Comparison of ENCODE assay signal across 19 cellular contexts in genomic region chr17:7074931-7075330, GRCh38. TPM values are rescaled to one million over a fixed set of nuclear protein-coding genes. Genes with fewer than 3 reads are reported as not detected.
DNase-seq lines count a peak whose midpoint lies in the region; ATAC-seq and TF ChIP-seq lines count a peak whose summit lies in the region.
"Had no signal": no experiment of that assay in that cellular context is flagged by ENCODE, and none has a peak within 500 bp of the region (broad histone marks: within the 10 kb centered on the region; RNA-seq: fewer than 3 reads in every experiment).

No MANE protein-coding gene starts in this region.

- H3K9me3 ChIP-seq in H9 (ENCODE audit: control insufficient read depth, low read depth, low read length): no peaks in the 10 kb centered on the region

- no peak for ATAC-seq in GM21576 (IDR thresholded peaks at IDR 0.05; ENCODE audit: unreplicated experiment)
- ATAC-seq: HCT116 had no signal

- no peak overlapping the region for H2BK120ac ChIP-seq in H9 (ENCODE audit: low read depth, low read length, poor library complexity, severe bottlenecking)

- no peak overlapping the region for H3K27ac ChIP-seq in H9 (ENCODE audit: insufficient read length, low read depth, low read length)
- H3K27ac ChIP-seq in coronary artery: no peak overlapping the region

- H2AK5ac ChIP-seq in H9 (ENCODE audit: insufficient read length, low read length): no peak overlapping the region

- H3K4ac ChIP-seq in H9 (ENCODE audit: low read depth, low read length): no peak overlapping the region

- H2AFZ ChIP-seq in H9 (ENCODE audit: low read length): no peak overlapping the region

- H4K5ac ChIP-seq in H9 (ENCODE audit: insufficient read length, low read depth, low read length): no peak overlapping the region

- no peaks in the 10 kb centered on the region for H4K20me1 ChIP-seq in H9 (ENCODE audit: control insufficient read depth, insufficient read depth, insufficient read length)

- H2BK12ac ChIP-seq in H9 (ENCODE audit: insufficient read length, low read depth, low read length): no peak overlapping the region

- H3K36me3 Mint-ChIP-seq in H9 (ENCODE audit: insufficient read depth in 1 of 3, low read depth in 3 of 3) (no peaks in the 10 kb centered on the region), endothelial cell (ENCODE audit: low read depth, unreplicated experiment) (peaks cover 42% of the 10 kb centered on the region)
- H3K36me3 Mint-ChIP-seq: CD4-positive, alpha-beta memory T cell had no signal

- no peak overlapping the region for H4K8ac ChIP-seq in H9 (replicated peaks; ENCODE audit: insufficient read length, low read depth, low read length)

- H3K4me1 Mint-ChIP-seq in H9 (no peaks in the 10 kb centered on the region), endothelial cell (ENCODE audit: unreplicated experiment) (peaks cover 22% of the 10 kb centered on the region)

- H3K27me3 ChIP-seq in H7 (ENCODE audit: control insufficient read depth, insufficient read depth, low read length) (no peaks in the 10 kb centered on the region; the same call in 1 of the 2 replicates), H9 (ENCODE audit: insufficient read depth, low read length) (no peaks in the 10 kb centered on the region; the same call in 1 of the 2 replicates)

- H3K79me1 ChIP-seq in H9 (ENCODE audit: insufficient read depth, low read depth, low read length, poor library complexity, severe bottlenecking): no peaks in the 10 kb centered on the region

- H3K27ac Mint-ChIP-seq in H9 (no peak overlapping the region), endothelial cell (ENCODE audit: unreplicated experiment) (no peak overlapping the region)

- no peak overlapping the region for H3T11ph ChIP-seq in H9 (ENCODE audit: low read length)

- no peaks in the 10 kb centered on the region for H3K79me2 ChIP-seq in H9 (ENCODE audit: insufficient read depth, low read length)

- H3K36me3 ChIP-seq in H7 (replicated peaks; ENCODE audit: control insufficient read depth, insufficient read depth, low read length): no peaks in the 10 kb centered on the region

- H3K4me3 Mint-ChIP-seq in H9: no peak overlapping the region; a peak in 1 of 5 replicates
- peak overlapping the region; percentile 56 for H3K4me3 Mint-ChIP-seq in endothelial cell (ENCODE audit: unreplicated experiment)
- H3K4me3 Mint-ChIP-seq: CD4-positive, alpha-beta memory T cell had no signal

- no peak overlapping the region for H3K4me2 ChIP-seq in H9 (ENCODE audit: insufficient read depth, insufficient read length, low read length)

- no peak overlapping the region for H4K91ac ChIP-seq in H9 (ENCODE audit: insufficient read length, low read depth, low read length)

- no peak overlapping the region for H3K23ac ChIP-seq in H9 (ENCODE audit: insufficient read length, low read depth, low read length)

- WGBS in H9 (ENCODE audit: extremely low coverage, insufficient read length, low lambda C conversion rate): no CpG with 5 or more reads among the region's 14 CpGs

- no peak overlapping the region for H2BK5ac ChIP-seq in H9 (ENCODE audit: insufficient read length, low read length)

- H3K27me3 Mint-ChIP-seq in H9 (ENCODE audit: low read depth): peaks cover 25% of the 10 kb centered on the region
- peaks cover 1% of the 10 kb centered on the region for H3K27me3 Mint-ChIP-seq in endothelial cell (ENCODE audit: unreplicated experiment)
- H3K27me3 Mint-ChIP-seq: CD4-positive, alpha-beta memory T cell had no signal

- H3K56ac ChIP-seq in H9 (ENCODE audit: insufficient read length, low read depth, low read length): no peak overlapping the region

- no peaks in the 10 kb centered on the region for H3K23me2 ChIP-seq in H9 (ENCODE audit: insufficient read length, low read depth, low read length, poor library complexity, severe bottlenecking)

- H3K18ac ChIP-seq in H9 (ENCODE audit: insufficient read length, low read depth, low read length): no peak overlapping the region

- no peak overlapping the region for H2BK20ac ChIP-seq in H9 (ENCODE audit: low read depth, low read length, poor library complexity, severe bottlenecking)

- DNase-seq in H7: peak; percentile 19
- no peak for DNase-seq in H9
- no peak for DNase-seq in endothelial cell (ENCODE audit: low spot score)
- no peak for DNase-seq in coronary artery (ENCODE audit: low spot score)
- DNase-seq in OCI-M1 (lab: John Stamatoyannopoulos, UW): no peak
- DNase-seq: C1 segment of cervical spinal cord; Calu3; CD4-positive, alpha-beta memory T cell; COR-L47; DMS53; DMS79 treated with DMSO at 0.1 percent for 48 hours; GF-D8; GOT3 had no signal

- no peak overlapping the region for H3K14ac ChIP-seq in H9 (ENCODE audit: insufficient read depth, low read length)

- H3K9ac ChIP-seq in H9 (ENCODE audit: extremely low read depth, insufficient read length, low read length): no peak overlapping the region

- H3K4me1 ChIP-seq in H9 (ENCODE audit: insufficient read depth, low read length): no peaks in the 10 kb centered on the region

- H3K4me3 ChIP-seq in H7 (ENCODE audit: insufficient read depth, low read depth, low read length) (no peak overlapping the region), coronary artery (no peak overlapping the region)

- H2BK15ac ChIP-seq in H9 (ENCODE audit: low read depth, low read length): 0 out of 2 replicates have a peak overlapping the region, but pooled peaks have one; percentile 25

- H3K9me3 Mint-ChIP-seq in H9: peaks cover 0 to 6% of the 10 kb centered on the region in 2 experiments; a peak in 1 of 5 replicates
- H3K9me3 Mint-ChIP-seq in endothelial cell (ENCODE audit: unreplicated experiment): no peaks in the 10 kb centered on the region

- TF ChIP-seq CTCF in H9 (conservative IDR thresholded peaks at IDR 0.05) (no peak), endothelial cell (IDR thresholded peaks at IDR 0.05; ENCODE audit: unreplicated experiment) (no peak), coronary artery (IDR thresholded peaks at IDR 0.05) (no peak)

RNA-seq across cellular contexts. Expression of gene CLEC10A, which starts 5.1 kb away (rescaled TPM):
- total RNA-seq in H7 (2014; rRNA removed; shearing (Covaris generic)): not detected in 2 replicates
- total RNA-seq in H9 (2021) (not detected in 2 replicates), endothelial cell (ENCODE audit: unreplicated experiment) (30.4 TPM)
- total RNA-seq: A172, A673, Calu3, Daoy, G401 had no signal

RNA-seq across cellular contexts. Expression of gene SLC16A11, which starts 31.0 kb away (rescaled TPM):
- 0.24 and 0.37 TPM in 2 replicates for total RNA-seq in H7 (2014; rRNA removed; shearing (Covaris generic))
- total RNA-seq in H9 (2021): 0.13 TPM in 1 of 2 replicates, not detected in the other
- 0.33 TPM for total RNA-seq in endothelial cell (ENCODE audit: unreplicated experiment)
- total RNA-seq: A172, Calu3, Daoy, G401 had no signal

RNA-seq across cellular contexts. Expression of gene SLC16A13, which starts 39.1 kb away (rescaled TPM):
- total RNA-seq in H7 (2014; rRNA removed; shearing (Covaris generic)): 0.37 and 0.48 TPM in 2 replicates
- 6.1 and 6.8 TPM in 2 replicates for total RNA-seq in H9 (2021)
- 25.8 TPM for total RNA-seq in endothelial cell (ENCODE audit: unreplicated experiment)

RNA-seq across cellular contexts. Expression of gene ASGR2, which starts 39.7 kb away (rescaled TPM):
- not detected in 2 replicates for total RNA-seq in H7 (2014; rRNA removed; shearing (Covaris generic))
- total RNA-seq in H9 (2021) (not detected in 2 replicates), endothelial cell (ENCODE audit: unreplicated experiment) (0.41 TPM)
- total RNA-seq: A172; A673; Calu3; CD4-positive, alpha-beta memory T cell; Daoy; G401 had no signal

RNA-seq across cellular contexts. Expression of gene BCL6B, which starts 52.1 kb away (rescaled TPM):
- 4.9 and 8.3 TPM in 2 replicates for total RNA-seq in H7 (2014; rRNA removed; shearing (Covaris generic))
- total RNA-seq in H9 (2021): 3.3 and 4.9 TPM in 2 replicates
- total RNA-seq in endothelial cell (ENCODE audit: unreplicated experiment): 271 TPM
- total RNA-seq: Calu3; CD4-positive, alpha-beta memory T cell; Daoy; G401 had no signal

Comparison
In these comparisons a context has a peak if more than half of its experiments do, and no peak if none do; other contexts are left out.
1. RNA of gene CLEC10A, which starts 5.1 kb away (total RNA-seq): 30.4 TPM in endothelial cell (single experiment); not detected in H7 and not detected in H9; every median in the first group is over 10 times any median in the second.